In the genomic region with DNA sequence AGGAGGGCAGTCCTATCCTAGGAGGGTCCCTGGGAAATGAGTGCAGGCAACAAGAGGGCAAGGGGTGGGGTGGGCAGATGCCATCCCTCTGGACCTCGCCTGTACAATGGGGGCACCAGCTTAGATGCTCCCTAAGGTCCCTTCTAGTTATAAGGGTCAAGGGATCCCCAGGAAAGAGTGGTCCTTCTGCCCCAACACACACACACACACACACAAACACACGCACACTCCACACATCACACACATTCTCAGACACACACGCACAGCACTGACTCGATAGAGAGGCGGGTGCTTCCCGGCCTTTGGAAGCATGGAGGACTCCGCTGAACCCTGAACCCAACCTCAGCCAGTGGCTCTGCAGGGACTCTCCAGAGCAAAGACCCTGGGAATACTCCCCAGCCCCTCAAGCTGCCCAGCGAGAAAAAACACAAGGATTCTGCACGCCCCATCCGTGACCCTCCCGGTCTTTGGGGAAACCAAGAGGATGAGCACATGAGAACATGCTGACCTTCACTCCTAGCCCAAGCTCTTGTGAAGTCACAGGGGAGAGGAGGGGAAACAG, we compare ENCODE assay signal across 16 cellular contexts.
DNase-seq lines count a peak whose midpoint lies in the region; ATAC-seq, FAIRE-seq and TF ChIP-seq lines count a peak whose summit lies in the region.
"Had no signal": no experiment of that assay in that cellular context is flagged by ENCODE, and none has a peak within 500 bp of the region (broad histone marks: within the 10 kb centered on the region; RNA-seq: fewer than 3 reads in every experiment).

No MANE protein-coding gene starts in this region.

- H3K4me2 ChIP-seq in GM12878 (ENCODE audit: control insufficient read depth, insufficient read depth), result no peak overlapping the region
- no peak overlapping the region for H3K4me2 ChIP-seq in osteoblast (ENCODE audit: insufficient read depth, low read length)
- H3K4me2 ChIP-seq: BLaER1 treated with 17β-estradiol and CSF1 and Interleukin-3, amounts not matched to agents 10 nM and 100 nM had no signal

- DNase-seq in heart left ventricle (peak in 3 of 5 donors; percentile 30 to 61 (median 42)), left ventricle myocardium inferior (no peak), GM12878 (ENCODE audit: low read depth, low spot score) (no peak), memory B cell (ENCODE audit: low spot score in 2 of 2) (no peak), osteoblast (ENCODE audit: insufficient read length, low spot score, missing footprints) (peak; percentile 62), SHP77 (lab: John Stamatoyannopoulos, UW) (no peak)
- no peak for DNase-seq in naive thymus-derived CD8-positive, alpha-beta T cell
- DNase-seq: Calu3; CD8-positive, alpha-beta T cell; DMS79 treated with DMSO at 0.1 percent for 48 hours; GF-D8; H9 had no signal

- in situ Hi-C loops in GM12878 (cut with MboI), result no loop called here

- H3K79me2 ChIP-seq in GM12878 (ENCODE audit: control insufficient read depth, insufficient read depth, low read length) (no peaks in the 10 kb centered on the region), osteoblast (ENCODE audit: insufficient read depth, low read length) (no peaks in the 10 kb centered on the region)

- H3K4me3 ChIP-seq in heart left ventricle (no peak overlapping the region), left ventricle myocardium inferior (no peak overlapping the region), GM12878 (no peak overlapping the region), osteoblast (ENCODE audit: insufficient read depth, low read length) (no peak overlapping the region)
- H3K4me3 ChIP-seq: BLaER1 treated with 17β-estradiol and CSF1 and Interleukin-3, amounts not matched to agents 10 nM and 100 nM had no signal

- no peaks in the 10 kb centered on the region for H3K36me3 Mint-ChIP-seq in memory B cell
- no peaks in the 10 kb centered on the region for H3K36me3 Mint-ChIP-seq in naive thymus-derived CD8-positive, alpha-beta T cell
- H3K36me3 Mint-ChIP-seq: CD8-positive, alpha-beta T cell had no signal

- peaks cover 17% of the 10 kb centered on the region for H3K4me1 Mint-ChIP-seq in memory B cell
- H3K4me1 Mint-ChIP-seq in naive thymus-derived CD8-positive, alpha-beta T cell, result peaks cover 0 to 9% (median 2%) of the 10 kb centered on the region in 4 donors
- H3K4me1 Mint-ChIP-seq: H9 had no signal

- no TSS peak for BruUV-seq in GM12878 (replicated peaks; lab: Mats Ljungman, UMichigan)

- 75 to 90% (median 83%) methylated on average over 11 of the region's 11 CpGs for WGBS in heart left ventricle, 4 donors
- WGBS in GM12878 (ENCODE audit: insufficient coverage, insufficient replicate concordance, low lambda C conversion rate, missing lambda C conversion rate), result 42% methylated on average over 11 of the region's 11 CpGs

- no peaks in the 10 kb centered on the region for H3K27me3 ChIP-seq in heart left ventricle
- no peaks in the 10 kb centered on the region for H3K27me3 ChIP-seq in left ventricle myocardium inferior (ENCODE audit: low read depth)
- H3K27me3 ChIP-seq in GM12878 (replicated peaks in 1 of 2; ENCODE audit: control insufficient read depth in 2 of 2, insufficient read depth in 2 of 2, low read length in 1 of 2), result no peaks in the 10 kb centered on the region; a peak in 1 of 4 replicates
- H3K27me3 ChIP-seq in osteoblast (ENCODE audit: insufficient read depth, low read length), result no peaks in the 10 kb centered on the region
- H3K27me3 ChIP-seq: BLaER1 treated with 17β-estradiol and CSF1 and Interleukin-3, amounts not matched to agents 10 nM and 100 nM had no signal

- H4K20me1 ChIP-seq in GM12878 (ENCODE audit: control insufficient read depth, insufficient read depth), result no peaks in the 10 kb centered on the region
- H4K20me1 ChIP-seq in osteoblast (ENCODE audit: insufficient read depth, low read length), result no peaks in the 10 kb centered on the region
- H4K20me1 ChIP-seq: BLaER1 treated with 17β-estradiol and CSF1 and Interleukin-3, amounts not matched to agents 10 nM and 100 nM had no signal

- H3K9me3 Mint-ChIP-seq in memory B cell, result no peaks in the 10 kb centered on the region
- no peaks in the 10 kb centered on the region for H3K9me3 Mint-ChIP-seq in naive thymus-derived CD8-positive, alpha-beta T cell
- H3K9me3 Mint-ChIP-seq: CD8-positive, alpha-beta T cell; H9 had no signal

- no peak for TF ChIP-seq EP300 in GM12878 (IDR thresholded peaks at IDR 0.05; ENCODE audit: borderline replicate concordance in 1 of 2, control insufficient read depth in 1 of 2, low read depth in 2 of 2, low read length in 2 of 2)

- H3K4me1 ChIP-seq in heart left ventricle (peaks cover 0 to 14% (median 0%) of the 10 kb centered on the region in 12 donors), left ventricle myocardium inferior (no peaks in the 10 kb centered on the region), GM12878 (ENCODE audit: control insufficient read depth, insufficient read depth, low read length) (no peaks in the 10 kb centered on the region), osteoblast (ENCODE audit: insufficient read depth, low read length) (peaks cover 27% of the 10 kb centered on the region)

- no peaks in the 10 kb centered on the region for H3K27me3 Mint-ChIP-seq in memory B cell
- H3K27me3 Mint-ChIP-seq in naive thymus-derived CD8-positive, alpha-beta T cell, result peaks cover 0 to 7% (median 0%) of the 10 kb centered on the region in 5 donors
- H3K27me3 Mint-ChIP-seq: B cell had no signal

- SMC1A ChIA-PET in GM12878 (lab: Charles Lee; ENCODE audit: uncharacterized antibody, unreplicated experiment), result interaction anchor here (0.7 kb wide), 1 partner anchor 95 kb away, joined by 3 read pairs; no protein-coding TSS in a partner anchor

- POLR2A ChIA-PET in GM12878 (lab: Charles Lee), result no interaction called here
- POLR2A ChIA-PET in naive thymus-derived CD8-positive, alpha-beta T cell (lab: Charles Lee), result no interaction called here

- no peak for FAIRE-seq in GM12878 (lab: Jason Lieb, UNC)
- FAIRE-seq: H1 had no signal

- TF ChIP-seq RAD21 in GM12878 (IDR thresholded peaks at IDR 0.05; ENCODE audit: insufficient read depth, low read depth, low read length), result no peak

- H3K27ac ChIP-seq in heart left ventricle (no peak overlapping the region), left ventricle myocardium inferior (replicated peaks) (no peak overlapping the region), GM12878 (ENCODE audit: control insufficient read depth, insufficient read depth) (no peak overlapping the region), osteoblast (ENCODE audit: low read depth, low read length) (no peak overlapping the region)
- H3K27ac ChIP-seq: BLaER1 treated with 17β-estradiol and CSF1 and Interleukin-3, amounts not matched to agents 10 nM and 100 nM; HL-60 had no signal

- TF ChIP-seq CTCF in heart left ventricle (IDR thresholded peaks at IDR 0.05) (no peak), left ventricle myocardium inferior (IDR thresholded peaks at IDR 0.05; ENCODE audit: borderline replicate concordance) (no peak), GM12878 (IDR thresholded peaks at IDR 0.05 in 2 of 3, conservative IDR thresholded peaks at IDR 0.05 in 1 of 3; ENCODE audit: control insufficient read depth in 2 of 3, extremely low read depth in 1 of 3, insufficient read depth in 1 of 3, low read depth in 3 of 3, low read length in 3 of 3) (no peak), osteoblast (IDR thresholded peaks at IDR 0.05; ENCODE audit: extremely low read depth, low read depth, low read length) (no peak)

- no peaks in the 10 kb centered on the region for H3K36me3 ChIP-seq in heart left ventricle
- no peaks in the 10 kb centered on the region for H3K36me3 ChIP-seq in left ventricle myocardium inferior
- H3K36me3 ChIP-seq in GM12878 (ENCODE audit: control insufficient read depth in 2 of 2, insufficient read depth in 2 of 2, low read length in 1 of 2), result no peaks in the 10 kb centered on the region
- H3K36me3 ChIP-seq in osteoblast (ENCODE audit: insufficient read depth, low read length), result no peaks in the 10 kb centered on the region
- H3K36me3 ChIP-seq: BLaER1 treated with 17β-estradiol and CSF1 and Interleukin-3, amounts not matched to agents 10 nM and 100 nM had no signal

- H2AFZ ChIP-seq in GM12878 (ENCODE audit: control insufficient read depth, low read depth, low read length), result no peak overlapping the region
- no peak overlapping the region for H2AFZ ChIP-seq in osteoblast (ENCODE audit: low read length)

- H3K9ac ChIP-seq in GM12878 (ENCODE audit: control insufficient read depth, insufficient read depth, low read length), result no peak overlapping the region
- H3K9ac ChIP-seq: BLaER1 treated with 17β-estradiol and CSF1 and Interleukin-3, amounts not matched to agents 10 nM and 100 nM had no signal

- H3K9me3 ChIP-seq in heart left ventricle, result no peaks in the 10 kb centered on the region
- no peaks in the 10 kb centered on the region for H3K9me3 ChIP-seq in left ventricle myocardium inferior (replicated peaks)
- H3K9me3 ChIP-seq in GM12878 (replicated peaks; ENCODE audit: control insufficient read depth, insufficient read depth, low read length), result no peaks in the 10 kb centered on the region
- H3K9me3 ChIP-seq in osteoblast (ENCODE audit: low read depth, low read length), result no peaks in the 10 kb centered on the region
- H3K9me3 ChIP-seq: BLaER1 treated with 17β-estradiol and CSF1 and Interleukin-3, amounts not matched to agents 10 nM and 100 nM had no signal

- intact Hi-C loops in heart left ventricle (cut with DNase I), result no loop called here
- intact Hi-C loops in left ventricle myocardium inferior (cut with micrococcal nuclease), result no loop called here
- intact Hi-C loops in GM12878 (cut with micrococcal nuclease; ENCODE audit: unreplicated experiment), result no loop called here

- no peak for TF ChIP-seq POLR2A in heart left ventricle (IDR thresholded peaks at IDR 0.05)
- TF ChIP-seq POLR2A in GM12878 (IDR thresholded peaks at IDR 0.05; ENCODE audit: low read depth, low read length), result no peak

- no peak overlapping the region for H3K4me3 Mint-ChIP-seq in memory B cell
- H3K4me3 Mint-ChIP-seq in naive thymus-derived CD8-positive, alpha-beta T cell, result no peak overlapping the region
- H3K4me3 Mint-ChIP-seq: B cell; CD8-positive, alpha-beta T cell; H9 had no signal

- H3K27ac Mint-ChIP-seq in memory B cell, result peak overlapping the region; percentile 92
- H3K27ac Mint-ChIP-seq in naive thymus-derived CD8-positive, alpha-beta T cell, result peak overlapping the region in 2 of 10 donors; percentile 41 to 57
- H3K27ac Mint-ChIP-seq: B cell; CD8-positive, alpha-beta T cell; H9 had no signal

- RAD21 ChIA-PET in GM12878 (lab: Charles Lee; ENCODE audit: unreplicated experiment), result interaction anchor here (1.1 kb wide), 1 partner anchor 72 kb away, joined by 4 read pairs; no protein-coding TSS in a partner anchor

- CTCF ChIA-PET in GM12878 (lab: Yijun Ruan, JAX), result interaction anchor here (1.0 kb wide), 1 partner anchor 9 kb away, joined by 3 read pairs; no protein-coding TSS in a partner anchor

- ATAC-seq in heart left ventricle, result peak in 2 of 4 donors; percentile 10 to 28
- ATAC-seq in GM12878, result no peak
- ATAC-seq in memory B cell (ENCODE audit: low read depth), result no peak
- no peak for ATAC-seq in naive thymus-derived CD8-positive, alpha-beta T cell
- ATAC-seq: CD8-positive, alpha-beta T cell had no signal

Comparison
In these comparisons a context has a peak if more than half of its experiments do, and no peak if none do; other contexts are left out.
1. DNase-seq: peak in heart left ventricle (3 of 5) and osteoblast (single experiment); none in left ventricle myocardium inferior (single experiment), GM12878 (single experiment), memory B cell (0 of 2), SHP77 (0 of 2) and naive thymus-derived CD8-positive, alpha-beta T cell (0 of 10).